ENCODE assay signal across 13 cellular contexts in genomic region chr22:27554106-27554814, GRCh38.
DNase-seq lines count a peak whose midpoint lies in the region; ATAC-seq, FAIRE-seq and TF ChIP-seq lines count a peak whose summit lies in the region.
"Had no signal": no experiment of that assay in that cellular context is flagged by ENCODE, and none has a peak within 500 bp of the region (broad histone marks: within the 10 kb centered on the region; RNA-seq: fewer than 3 reads in every experiment).

No MANE protein-coding gene starts in this region.

- DNase-seq in left ventricle myocardium superior (no peak), right atrium auricular region (ENCODE audit: low spot score) (no peak), astrocyte (ENCODE audit: low read depth) (peak; percentile 49), hepatocyte (ENCODE audit: low spot score) (peak; percentile 67), psoas muscle (no peak)
- DNase-seq in activated T-cell treated with anti-CD3 and anti-CD28 coated beads, Interleukin-2, amount 50 U/mL, for 1 hour, result no peak
- DNase-seq: activated CD8-positive, alpha-beta T cell treated with anti-CD3 and anti-CD28 coated beads, Interleukin-2, amount 10 ng/mL, durations not matched to agents 7 days and 5 days; BE2C; NK-92 treated with Interleukin-12 subunit alpha and Interleukin-12 subunit beta, amount 100 ng/mL, for 24 hours had no signal

- H3K27ac Mint-ChIP-seq in astrocyte (ENCODE audit: unreplicated experiment), result no peak overlapping the region
- H3K27ac Mint-ChIP-seq: activated CD8-positive, alpha-beta T cell treated with anti-CD3 and anti-CD28 coated beads, Interleukin-2, amount 10 ng/mL, durations not matched to agents 7 days and 5 days; progenitor cell of endocrine pancreas had no signal

- no peak overlapping the region for H3K4me3 ChIP-seq in right atrium auricular region
- no peak overlapping the region for H3K4me3 ChIP-seq in astrocyte (ENCODE audit: insufficient read depth, low read depth, low read length)
- no peak overlapping the region for H3K4me3 ChIP-seq in hepatocyte
- no peak overlapping the region for H3K4me3 ChIP-seq in psoas muscle

- no peaks in the 10 kb centered on the region for H3K4me1 Mint-ChIP-seq in astrocyte (ENCODE audit: low read depth, unreplicated experiment)

- H2AFZ ChIP-seq in astrocyte (ENCODE audit: low read depth, low read length), result peak overlapping the region; percentile 52
- no peak overlapping the region for H2AFZ ChIP-seq in hepatocyte

- H3K36me3 ChIP-seq in right atrium auricular region (no peaks in the 10 kb centered on the region), astrocyte (ENCODE audit: insufficient read depth, low read length) (no peaks in the 10 kb centered on the region), hepatocyte (replicated peaks; ENCODE audit: insufficient read depth, low read depth) (no peaks in the 10 kb centered on the region), psoas muscle (ENCODE audit: insufficient read depth in 1 of 2, low read depth in 1 of 2) (no peaks in the 10 kb centered on the region)
- H3K36me3 ChIP-seq: BE2C had no signal

- H3K9me3 Mint-ChIP-seq in astrocyte (ENCODE audit: unreplicated experiment), result peaks cover 6% of the 10 kb centered on the region

- peak; percentile 34 for ATAC-seq in left ventricle myocardium superior
- ATAC-seq in HG03196 (IDR thresholded peaks at IDR 0.05; ENCODE audit: unreplicated experiment), result no peak
- ATAC-seq in HG02938 (IDR thresholded peaks at IDR 0.05; ENCODE audit: unreplicated experiment), result no peak
- no peak for ATAC-seq in psoas muscle
- ATAC-seq: activated CD8-positive, alpha-beta T cell treated with anti-CD3 and anti-CD28 coated beads, Interleukin-2, amount 10 ng/mL, durations not matched to agents 7 days and 5 days had no signal

- no peaks in the 10 kb centered on the region for H3K9me2 ChIP-seq in hepatocyte (replicated peaks; ENCODE audit: insufficient read depth)

- TF ChIP-seq CTCF in right atrium auricular region (IDR thresholded peaks at IDR 0.05) (no peak), astrocyte (IDR thresholded peaks at IDR 0.05; ENCODE audit: insufficient read depth, low read depth, low read length) (no peak), hepatocyte (IDR thresholded peaks at IDR 0.05; ENCODE audit: poor library complexity) (no peak), psoas muscle (IDR thresholded peaks at IDR 0.05) (no peak)

- no peak overlapping the region for H3K27ac ChIP-seq in right atrium auricular region
- no peak overlapping the region for H3K27ac ChIP-seq in astrocyte (ENCODE audit: low read depth, low read length)
- peak overlapping the region; percentile 39 for H3K27ac ChIP-seq in hepatocyte
- no peak overlapping the region for H3K27ac ChIP-seq in psoas muscle

- H3K4me3 Mint-ChIP-seq in astrocyte (ENCODE audit: unreplicated experiment), result no peak overlapping the region
- H3K4me3 Mint-ChIP-seq: activated CD8-positive, alpha-beta T cell treated with anti-CD3 and anti-CD28 coated beads, Interleukin-2, amount 10 ng/mL, durations not matched to agents 7 days and 5 days had no signal

- H3K9me3 ChIP-seq in right atrium auricular region (no peaks in the 10 kb centered on the region), astrocyte (ENCODE audit: insufficient read depth, low read depth, low read length) (no peaks in the 10 kb centered on the region), hepatocyte (ENCODE audit: low read depth) (no peaks in the 10 kb centered on the region), psoas muscle (no peaks in the 10 kb centered on the region)
- H3K9me3 ChIP-seq: BE2C had no signal

- H3K36me3 Mint-ChIP-seq in astrocyte (ENCODE audit: low read depth, unreplicated experiment), result peaks cover 5% of the 10 kb centered on the region

- H4K20me1 ChIP-seq in astrocyte (ENCODE audit: insufficient read depth, low read length) (no peaks in the 10 kb centered on the region), hepatocyte (ENCODE audit: insufficient read depth, poor library complexity, severe bottlenecking) (no peaks in the 10 kb centered on the region)

- no peaks in the 10 kb centered on the region for H3K27me3 ChIP-seq in right atrium auricular region
- H3K27me3 ChIP-seq in astrocyte (ENCODE audit: insufficient read depth, low read length), result no peaks in the 10 kb centered on the region
- H3K27me3 ChIP-seq in hepatocyte, result no peaks in the 10 kb centered on the region
- no peaks in the 10 kb centered on the region for H3K27me3 ChIP-seq in psoas muscle (ENCODE audit: insufficient read depth in 3 of 3, low read length in 2 of 3)
- H3K27me3 ChIP-seq: BE2C had no signal

- peaks cover 22% of the 10 kb centered on the region for H3K27me3 Mint-ChIP-seq in astrocyte (ENCODE audit: low read depth, unreplicated experiment)

- H3K4me1 ChIP-seq in right atrium auricular region (no peaks in the 10 kb centered on the region), astrocyte (ENCODE audit: insufficient read depth, low read length) (peaks cover 5% of the 10 kb centered on the region), hepatocyte (ENCODE audit: insufficient read depth) (peaks cover 6% of the 10 kb centered on the region), psoas muscle (no peaks in the 10 kb centered on the region)
- H3K4me1 ChIP-seq: BE2C had no signal

- no peak for FAIRE-seq in astrocyte (lab: Jason Lieb, UNC)
- FAIRE-seq: endometrium had no signal

- no peaks in the 10 kb centered on the region for H3K79me2 ChIP-seq in astrocyte (ENCODE audit: insufficient read depth, low read length)
- no peaks in the 10 kb centered on the region for H3K79me2 ChIP-seq in hepatocyte

- H3K4me2 ChIP-seq in astrocyte (ENCODE audit: low read length), result peak overlapping the region; percentile 38
- H3K4me2 ChIP-seq in hepatocyte, result peak overlapping the region; percentile 25

- H3K9ac ChIP-seq in astrocyte (ENCODE audit: low read length), result no peak overlapping the region

- WGBS in hepatocyte (ENCODE audit: low lambda C conversion rate, missing lambda C conversion rate), result 45% methylated on average over 14 of the region's 14 CpGs
- WGBS in psoas muscle, 3 donors, result 58 to 64% (median 59%) methylated on average over 14 of the region's 14 CpGs

- intact Hi-C loops in left ventricle myocardium superior (cut with micrococcal nuclease), result no loop called here
- intact Hi-C loops in psoas muscle (cut with DNase I), result no loop called here

Comparison
In these comparisons a context has a peak if more than half of its experiments do, and no peak if none do; other contexts are left out.
1. DNase-seq: peak in astrocyte (single experiment) and hepatocyte (single experiment); none in left ventricle myocardium superior (single experiment), right atrium auricular region (single experiment), activated T-cell treated with anti-CD3 and anti-CD28 coated beads, Interleukin-2, amount 50 U/mL, for 1 hour (single experiment) and psoas muscle (0 of 2).